ENCODE assay signal across 3 cellular contexts in the genomic region with DNA sequence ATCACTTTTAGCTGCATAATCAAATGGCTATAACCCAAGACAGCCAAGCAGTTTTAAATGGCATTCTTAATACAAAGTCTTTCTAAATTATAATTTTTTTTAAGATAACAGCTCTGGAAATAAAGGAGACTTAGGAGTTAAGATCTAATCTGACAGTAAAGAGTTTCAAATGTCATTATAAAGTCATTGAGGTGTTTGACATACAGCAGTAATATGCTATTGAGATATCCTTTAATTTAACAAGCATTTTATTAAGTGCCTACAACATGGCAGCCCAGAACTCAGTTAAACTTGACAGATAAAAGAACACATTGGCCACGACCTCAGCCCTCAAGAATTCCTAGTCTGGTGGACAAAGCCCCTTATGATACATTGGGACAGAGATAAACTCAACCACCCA.
TF ChIP-seq lines count a peak whose summit lies in the region.

No MANE protein-coding gene starts in this region.

TF ChIP-seq in SK-N-SH treated with all-trans-retinoic acid at 6 μM for 48 hours, 23 proteins besides CTCF, POLR2A, EP300 and RAD21 (continued from another document):
- TF ChIP-seq, protein P1, sequence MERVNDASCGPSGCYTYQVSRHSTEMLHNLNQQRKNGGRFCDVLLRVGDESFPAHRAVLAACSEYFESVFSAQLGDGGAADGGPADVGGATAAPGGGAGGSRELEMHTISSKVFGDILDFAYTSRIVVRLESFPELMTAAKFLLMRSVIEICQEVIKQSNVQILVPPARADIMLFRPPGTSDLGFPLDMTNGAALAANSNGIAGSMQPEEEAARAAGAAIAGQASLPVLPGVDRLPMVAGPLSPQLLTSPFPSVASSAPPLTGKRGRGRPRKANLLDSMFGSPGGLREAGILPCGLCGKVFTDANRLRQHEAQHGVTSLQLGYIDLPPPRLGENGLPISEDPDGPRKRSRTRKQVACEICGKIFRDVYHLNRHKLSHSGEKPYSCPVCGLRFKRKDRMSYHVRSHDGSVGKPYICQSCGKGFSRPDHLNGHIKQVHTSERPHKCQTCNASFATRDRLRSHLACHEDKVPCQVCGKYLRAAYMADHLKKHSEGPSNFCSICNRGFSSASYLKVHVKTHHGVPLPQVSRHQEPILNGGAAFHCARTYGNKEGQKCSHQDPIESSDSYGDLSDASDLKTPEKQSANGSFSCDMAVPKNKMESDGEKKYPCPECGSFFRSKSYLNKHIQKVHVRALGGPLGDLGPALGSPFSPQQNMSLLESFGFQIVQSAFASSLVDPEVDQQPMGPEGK (CRISPR knock-in tag; IDR thresholded peaks at IDR 0.05; ENCODE audit: borderline replicate concordance): no peak
TF ChIP-seq in SK-N-SH treated with all-trans-retinoic acid at 6 μM for 48 hours: peak in this region for 2.

TF ChIP-seq in SK-N-SH, 30 proteins besides CTCF, POLR2A, EP300 and RAD21 (continued from another document):
- TF ChIP-seq FOXM1 (IDR thresholded peaks at IDR 0.05; ENCODE audit: low read depth): no peak
- no peak for TF ChIP-seq ELF1 (IDR thresholded peaks at IDR 0.05)
- no peak for TF ChIP-seq EZH2phosphoT487 (IDR thresholded peaks at IDR 0.05; ENCODE audit: borderline replicate concordance, low read depth)
- no peak for TF ChIP-seq NFIC (IDR thresholded peaks at IDR 0.05; ENCODE audit: borderline replicate concordance)
- TF ChIP-seq FOSL2 (IDR thresholded peaks at IDR 0.05; ENCODE audit: borderline replicate concordance, low read depth): no peak
- TF ChIP-seq, protein P2, sequence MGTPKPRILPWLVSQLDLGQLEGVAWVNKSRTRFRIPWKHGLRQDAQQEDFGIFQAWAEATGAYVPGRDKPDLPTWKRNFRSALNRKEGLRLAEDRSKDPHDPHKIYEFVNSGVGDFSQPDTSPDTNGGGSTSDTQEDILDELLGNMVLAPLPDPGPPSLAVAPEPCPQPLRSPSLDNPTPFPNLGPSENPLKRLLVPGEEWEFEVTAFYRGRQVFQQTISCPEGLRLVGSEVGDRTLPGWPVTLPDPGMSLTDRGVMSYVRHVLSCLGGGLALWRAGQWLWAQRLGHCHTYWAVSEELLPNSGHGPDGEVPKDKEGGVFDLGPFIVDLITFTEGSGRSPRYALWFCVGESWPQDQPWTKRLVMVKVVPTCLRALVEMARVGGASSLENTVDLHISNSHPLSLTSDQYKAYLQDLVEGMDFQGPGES (IDR thresholded peaks at IDR 0.05; ENCODE audit: low read depth, low read length): no peak

TF ChIP-seq in neural cell, 6 proteins besides CTCF, POLR2A, EP300 and RAD21 (continued from another document):
- TF ChIP-seq, protein P3, sequence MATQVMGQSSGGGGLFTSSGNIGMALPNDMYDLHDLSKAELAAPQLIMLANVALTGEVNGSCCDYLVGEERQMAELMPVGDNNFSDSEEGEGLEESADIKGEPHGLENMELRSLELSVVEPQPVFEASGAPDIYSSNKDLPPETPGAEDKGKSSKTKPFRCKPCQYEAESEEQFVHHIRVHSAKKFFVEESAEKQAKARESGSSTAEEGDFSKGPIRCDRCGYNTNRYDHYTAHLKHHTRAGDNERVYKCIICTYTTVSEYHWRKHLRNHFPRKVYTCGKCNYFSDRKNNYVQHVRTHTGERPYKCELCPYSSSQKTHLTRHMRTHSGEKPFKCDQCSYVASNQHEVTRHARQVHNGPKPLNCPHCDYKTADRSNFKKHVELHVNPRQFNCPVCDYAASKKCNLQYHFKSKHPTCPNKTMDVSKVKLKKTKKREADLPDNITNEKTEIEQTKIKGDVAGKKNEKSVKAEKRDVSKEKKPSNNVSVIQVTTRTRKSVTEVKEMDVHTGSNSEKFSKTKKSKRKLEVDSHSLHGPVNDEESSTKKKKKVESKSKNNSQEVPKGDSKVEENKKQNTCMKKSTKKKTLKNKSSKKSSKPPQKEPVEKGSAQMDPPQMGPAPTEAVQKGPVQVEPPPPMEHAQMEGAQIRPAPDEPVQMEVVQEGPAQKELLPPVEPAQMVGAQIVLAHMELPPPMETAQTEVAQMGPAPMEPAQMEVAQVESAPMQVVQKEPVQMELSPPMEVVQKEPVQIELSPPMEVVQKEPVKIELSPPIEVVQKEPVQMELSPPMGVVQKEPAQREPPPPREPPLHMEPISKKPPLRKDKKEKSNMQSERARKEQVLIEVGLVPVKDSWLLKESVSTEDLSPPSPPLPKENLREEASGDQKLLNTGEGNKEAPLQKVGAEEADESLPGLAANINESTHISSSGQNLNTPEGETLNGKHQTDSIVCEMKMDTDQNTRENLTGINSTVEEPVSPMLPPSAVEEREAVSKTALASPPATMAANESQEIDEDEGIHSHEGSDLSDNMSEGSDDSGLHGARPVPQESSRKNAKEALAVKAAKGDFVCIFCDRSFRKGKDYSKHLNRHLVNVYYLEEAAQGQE (IDR thresholded peaks at IDR 0.05; ENCODE audit: borderline replicate concordance): no peak
- TF ChIP-seq POLR2AphosphoS5 (IDR thresholded peaks at IDR 0.05): no peak
- no peak for TF ChIP-seq SMC3 (conservative IDR thresholded peaks at IDR 0.05; ENCODE audit: poor library complexity)
- TF ChIP-seq MXI1 (conservative IDR thresholded peaks at IDR 0.05; ENCODE audit: poor library complexity, severe bottlenecking): no peak
- TF ChIP-seq TAF1 (IDR thresholded peaks at IDR 0.05; ENCODE audit: low read depth): no peak
TF ChIP-seq in neural cell: peak in this region for 0.
